Comparison of ENCODE assay signal across 7 cellular contexts in genomic region chr10:82856953-82857352, GRCh38.
"Had no signal": no experiment of that assay in that cellular context is flagged by ENCODE, and none has a peak within 500 bp of the region (broad histone marks: within the 10 kb centered on the region; RNA-seq: fewer than 3 reads in every experiment).

No MANE protein-coding gene starts in this region.

- DNase-seq: GDM1, GF-D8 had no signal

- FAIRE-seq: G401.6, GM12891, GM12892, GM18507, GM19239 had no signal
